15 cellular contexts compared by ENCODE assay signal in the genomic region with DNA sequence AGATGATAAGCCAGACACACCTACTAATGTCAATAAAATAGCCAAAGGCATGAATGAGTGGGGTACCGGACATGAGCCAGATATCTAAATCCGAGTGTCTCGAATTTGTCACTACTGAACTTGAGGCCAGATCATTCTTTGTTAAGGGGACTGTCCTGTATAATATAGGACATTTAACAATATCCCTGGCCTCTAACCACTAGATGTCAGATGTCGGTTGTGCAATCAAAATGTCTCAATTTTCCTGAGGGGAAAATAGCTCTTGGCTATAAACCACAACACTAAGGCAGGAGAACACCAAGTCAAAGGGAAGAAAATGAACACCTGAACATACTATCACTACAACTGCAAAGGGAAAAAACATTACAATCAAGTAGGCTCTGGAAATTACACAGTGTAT.
"Had no signal": no experiment of that assay in that cellular context is flagged by ENCODE, and none has a peak within 500 bp of the region (broad histone marks: within the 10 kb centered on the region; RNA-seq: fewer than 3 reads in every experiment).

No MANE protein-coding gene starts in this region.

- H3K27ac ChIP-seq: ascending aorta, coronary artery, gastroesophageal sphincter, skin epidermis, stomach had no signal

- H3K4me3 ChIP-seq: ascending aorta, coronary artery, gastroesophageal sphincter, skin epidermis, stomach had no signal

- H3K9me3 Mint-ChIP-seq: activated CD4-positive, alpha-beta memory T cell treated with anti-CD3 and anti-CD28 coated beads for 36 hours; activated naive CD8-positive, alpha-beta T cell treated with anti-CD3 and anti-CD28 coated beads, Interleukin-2, amount 10 ng/mL, durations not matched to agents 7 days and 5 days; nephron progenitor cell; T-helper 2 cell treated with Interferon-gamma antibody and Interleukin-4, amounts not matched to agents 5 μg/mL and 100 μg/mL, for 36 hours had no signal

- H3K4me1 Mint-ChIP-seq: activated naive CD8-positive, alpha-beta T cell treated with anti-CD3 and anti-CD28 coated beads, Interleukin-2, amount 10 ng/mL, durations not matched to agents 7 days and 5 days; nephron progenitor cell had no signal

- H3K9me3 ChIP-seq: ascending aorta, gastroesophageal sphincter, stomach had no signal

- DNase-seq: activated CD4-positive, alpha-beta memory T cell treated with anti-CD3 and anti-CD28 coated beads for 36 hours; activated gamma-delta T cell treated with Interleukin-2 at 50 U/mL for 16 hours; activated naive CD8-positive, alpha-beta T cell treated with anti-CD3 and anti-CD28 coated beads, Interleukin-2, amount 10 ng/mL, durations not matched to agents 7 days and 5 days; activated T-cell treated with anti-CD3 and anti-CD28 coated beads, Interleukin-2, amount 50 U/mL, for 48 hours; central memory CD4-positive, alpha-beta T cell; effector CD4-positive, alpha-beta T cell; left ventricle myocardium superior; mesendoderm; nephron progenitor cell; stomach had no signal

- H3K27me3 ChIP-seq: ascending aorta, gastroesophageal sphincter, stomach had no signal

- H3K27me3 Mint-ChIP-seq: activated CD4-positive, alpha-beta memory T cell treated with anti-CD3 and anti-CD28 coated beads for 36 hours; activated naive CD8-positive, alpha-beta T cell treated with anti-CD3 and anti-CD28 coated beads, Interleukin-2, amount 10 ng/mL, durations not matched to agents 7 days and 5 days had no signal

- ATAC-seq: gastroesophageal sphincter, left ventricle myocardium superior had no signal

- H3K36me3 Mint-ChIP-seq: activated CD4-positive, alpha-beta memory T cell treated with anti-CD3 and anti-CD28 coated beads for 36 hours; activated naive CD8-positive, alpha-beta T cell treated with anti-CD3 and anti-CD28 coated beads, Interleukin-2, amount 10 ng/mL, durations not matched to agents 7 days and 5 days had no signal

- H3K4me3 Mint-ChIP-seq: activated CD4-positive, alpha-beta memory T cell treated with anti-CD3 and anti-CD28 coated beads for 36 hours; activated naive CD8-positive, alpha-beta T cell treated with anti-CD3 and anti-CD28 coated beads, Interleukin-2, amount 10 ng/mL, durations not matched to agents 7 days and 5 days; nephron progenitor cell; T-helper 2 cell treated with Interferon-gamma antibody and Interleukin-4, amounts not matched to agents 5 μg/mL and 100 μg/mL, for 36 hours had no signal

- H3K27ac Mint-ChIP-seq: activated CD4-positive, alpha-beta memory T cell treated with anti-CD3 and anti-CD28 coated beads for 36 hours; activated naive CD8-positive, alpha-beta T cell treated with anti-CD3 and anti-CD28 coated beads, Interleukin-2, amount 10 ng/mL, durations not matched to agents 7 days and 5 days; nephron progenitor cell; T-helper 2 cell treated with Interferon-gamma antibody and Interleukin-4, amounts not matched to agents 5 μg/mL and 100 μg/mL, for 36 hours had no signal

- H3K4me1 ChIP-seq: ascending aorta, gastroesophageal sphincter, stomach had no signal

- H3K36me3 ChIP-seq: ascending aorta, gastroesophageal sphincter, stomach had no signal
